Comparison of ENCODE assay signal across 1 cellular context in the genomic region with DNA sequence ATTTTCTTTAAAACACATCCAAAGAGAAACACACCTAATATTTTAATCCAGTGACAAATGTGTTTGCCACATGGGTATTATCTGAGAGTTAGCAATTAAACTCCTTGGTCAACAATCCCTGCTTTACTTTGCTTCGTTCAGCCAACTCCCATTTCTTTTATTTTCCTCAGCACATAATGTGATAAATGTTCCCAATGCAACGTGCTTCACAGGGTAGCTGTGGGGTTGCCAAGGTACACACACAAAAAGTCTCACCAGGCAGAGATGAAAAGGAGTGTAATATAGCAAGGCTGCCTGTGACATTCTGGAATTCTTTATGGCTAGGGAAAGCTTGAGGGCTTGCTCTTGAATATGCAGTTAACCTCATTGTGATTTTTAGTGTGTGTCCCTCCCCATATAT.
TF ChIP-seq lines count a peak whose summit lies in the region.

No MANE protein-coding gene starts in this region.

TF ChIP-seq in IMR-90, 13 proteins besides CTCF, POLR2A, EP300 and RAD21:
- no peak for TF ChIP-seq CHD1 (IDR thresholded peaks at IDR 0.05; ENCODE audit: low read depth, low read length)
- no peak for TF ChIP-seq FOS (IDR thresholded peaks at IDR 0.05; ENCODE audit: low read depth, low read length)
- TF ChIP-seq RCOR1 (IDR thresholded peaks at IDR 0.05; ENCODE audit: insufficient replicate concordance, low read length), result no peak
- no peak for TF ChIP-seq CEBPB (IDR thresholded peaks at IDR 0.05; ENCODE audit: low read depth, low read length)
- TF ChIP-seq MAFK (IDR thresholded peaks at IDR 0.05; ENCODE audit: low read depth, low read length), result no peak
- no peak for TF ChIP-seq ELK1 (IDR thresholded peaks at IDR 0.05; ENCODE audit: borderline replicate concordance, low read depth, low read length)
- TF ChIP-seq NFE2L2 (IDR thresholded peaks at IDR 0.05; ENCODE audit: low read depth, low read length), result no peak
- TF ChIP-seq SMC3 (IDR thresholded peaks at IDR 0.05; ENCODE audit: low read depth, low read length), result no peak
TF ChIP-seq in IMR-90: peak in this region for 0.
